In genomic region chr17:79135011-79135410, GRCh38 we compare ENCODE assay signal across 6 cellular contexts.
"Had no signal": no experiment of that assay in that cellular context is flagged by ENCODE, and none has a peak within 500 bp of the region (broad histone marks: within the 10 kb centered on the region; RNA-seq: fewer than 3 reads in every experiment).

No MANE protein-coding gene starts in this region.

- DNase-seq: GM23248, GOT3, HCEC 1CT, IMR-90, KG1 had no signal

- H2AFZ ChIP-seq: GM23248 had no signal

- H3K4me3 ChIP-seq: GM23248, K562 had no signal

- H3K9ac ChIP-seq: GM23248 had no signal

- H3K27ac ChIP-seq: GM23248 had no signal
